Comparison of ENCODE assay signal across 21 cellular contexts in the genomic region with DNA sequence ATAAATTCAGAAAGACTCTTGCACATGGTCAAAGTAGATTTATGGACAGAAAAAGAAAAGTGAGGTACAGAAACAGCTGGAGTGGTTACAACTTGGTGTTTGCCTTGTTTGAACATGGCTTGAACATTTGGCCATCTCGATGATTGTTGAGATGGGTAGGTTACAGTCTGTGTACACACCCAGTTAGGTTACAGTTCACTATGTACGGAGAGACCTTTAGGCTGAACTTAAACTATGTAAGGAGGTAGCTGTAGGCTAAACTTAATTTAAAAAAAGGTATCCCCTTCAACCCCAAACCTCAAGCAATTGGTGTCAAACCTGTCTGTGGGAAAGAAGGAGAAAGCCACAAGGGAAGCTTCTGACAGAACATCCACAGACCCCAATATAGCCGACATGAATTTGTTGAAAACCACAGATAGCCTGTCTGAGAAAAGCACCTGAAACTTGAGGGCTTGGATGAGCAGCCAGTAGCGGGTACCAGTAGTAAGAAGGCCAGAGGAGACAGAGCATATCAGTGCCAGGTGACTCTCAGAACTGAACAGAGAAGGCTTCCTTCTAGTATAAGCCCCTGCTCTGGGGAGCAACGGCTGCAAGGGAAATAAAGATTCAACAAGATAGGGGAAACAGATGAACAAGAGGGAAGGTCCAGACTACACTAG.
A peak's percentile ranks its signal among the peaks of the same experiment; 100 is the strongest.
DNase-seq lines count a peak whose midpoint lies in the region; ATAC-seq and TF ChIP-seq lines count a peak whose summit lies in the region.
"Had no signal": no experiment of that assay in that cellular context is flagged by ENCODE, and none has a peak within 500 bp of the region (broad histone marks: within the 10 kb centered on the region; RNA-seq: fewer than 3 reads in every experiment).

No MANE protein-coding gene starts in this region.

- H2AK5ac ChIP-seq in mesendoderm (ENCODE audit: low read length) = no peak overlapping the region

- H3K18ac ChIP-seq in mesendoderm (ENCODE audit: low read length) = no peak overlapping the region

- no peak overlapping the region for H3K4me3 ChIP-seq in mesendoderm (ENCODE audit: low read length)
- H3K4me3 ChIP-seq in brain microvascular endothelial cell (ENCODE audit: low read depth, low read length) = no peak overlapping the region
- H3K4me3 ChIP-seq: BLaER1 treated with 17β-estradiol and CSF1 and Interleukin-3, amounts not matched to agents 10 nM and 100 nM; GM23248; stomach had no signal

- no peaks in the 10 kb centered on the region for H3K79me2 ChIP-seq in mesendoderm (ENCODE audit: control insufficient read depth, insufficient read depth, low read length)

- no peak overlapping the region for H3K23ac ChIP-seq in mesendoderm (ENCODE audit: low read length)

- no peak overlapping the region for H3K4me2 ChIP-seq in mesendoderm (ENCODE audit: low read length)
- H3K4me2 ChIP-seq: BLaER1 treated with 17β-estradiol and CSF1 and Interleukin-3, amounts not matched to agents 10 nM and 100 nM; KMS-11 had no signal

- H2BK15ac ChIP-seq in mesendoderm (replicated peaks; ENCODE audit: low read depth) = no peak overlapping the region

- peak overlapping the region; percentile 2 for H4K8ac ChIP-seq in mesendoderm (ENCODE audit: low read depth, low read length)

- no peaks in the 10 kb centered on the region for H3K27me3 ChIP-seq in mesendoderm (ENCODE audit: insufficient read depth, low read length, poor library complexity)
- no peaks in the 10 kb centered on the region for H3K27me3 ChIP-seq in brain microvascular endothelial cell (replicated peaks)
- H3K27me3 ChIP-seq: BLaER1 treated with 17β-estradiol and CSF1 and Interleukin-3, amounts not matched to agents 10 nM and 100 nM; stomach had no signal

- DNase-seq in mesendoderm (no peak), SIG-M5 (lab: John Stamatoyannopoulos, UW) (no peak), medulla oblongata (ENCODE audit: extremely low spot score) (no peak), anterior cingulate cortex (lab: John Stamatoyannopoulos, UW) (no peak), brain microvascular endothelial cell (no peak)
- DNase-seq: activated CD4-positive, CD25-positive, alpha-beta regulatory T cell treated with anti-CD3 and anti-CD28 coated beads, Interleukin-2, amount 50 U/mL, for 72 hours; activated naive CD8-positive, alpha-beta T cell treated with anti-CD3 and anti-CD28 coated beads for 36 hours; DND-41; endodermal cell; foreskin fibroblast; GM23248; NCI-H1417 treated with DMSO at 0.1 percent for 48 hours; NCI-H526 treated with DMSO at 0.1 percent for 48 hours; stomach; T-helper 17 cell had no signal

- no peaks in the 10 kb centered on the region for H3K4me1 ChIP-seq in mesendoderm (ENCODE audit: control insufficient read depth, low read depth, low read length)
- H3K4me1 ChIP-seq: BLaER1 treated with 17β-estradiol and CSF1 and Interleukin-3, amounts not matched to agents 10 nM and 100 nM; stomach had no signal

- TF ChIP-seq CTCF in brain microvascular endothelial cell (IDR thresholded peaks at IDR 0.05; ENCODE audit: low read depth, low read length, missing control alignments) = no peak

- no CpG with 5 or more reads among the region's 5 CpGs for WGBS in mesendoderm (ENCODE audit: extremely low coverage, insufficient coverage, low lambda C conversion rate)

- H2BK120ac ChIP-seq in mesendoderm (ENCODE audit: low read depth, low read length) = no peak overlapping the region

- H3K36me3 ChIP-seq in mesendoderm (ENCODE audit: control insufficient read depth, insufficient read depth, low read length) (no peaks in the 10 kb centered on the region), brain microvascular endothelial cell (replicated peaks) (no peaks in the 10 kb centered on the region)
- H3K36me3 ChIP-seq: BLaER1 treated with 17β-estradiol and CSF1 and Interleukin-3, amounts not matched to agents 10 nM and 100 nM; stomach had no signal

- in situ Hi-C loops in brain microvascular endothelial cell (cut with HindIII; ENCODE audit: low pct_ligation_motif_present, low sequenced_read_pairs) = no loop called here

- no peak overlapping the region for H3K4ac ChIP-seq in mesendoderm (ENCODE audit: low read depth, low read length)

- H2BK5ac ChIP-seq in mesendoderm (ENCODE audit: low read length) = no peak overlapping the region

- H3K27ac ChIP-seq in mesendoderm (ENCODE audit: low read depth, low read length) = no peak overlapping the region
- no peak overlapping the region for H3K27ac ChIP-seq in brain microvascular endothelial cell
- H3K27ac ChIP-seq: BLaER1 treated with 17β-estradiol and CSF1 and Interleukin-3, amounts not matched to agents 10 nM and 100 nM; GM23248; HL-60; KMS-11; stomach had no signal

- ATAC-seq in GM19395 (IDR thresholded peaks at IDR 0.05; ENCODE audit: unreplicated experiment) (peak; percentile 74), GM21786 (IDR thresholded peaks at IDR 0.05; ENCODE audit: unreplicated experiment) (peak; percentile 51), HG03066 (IDR thresholded peaks at IDR 0.05; ENCODE audit: low read depth, unreplicated experiment) (peak; percentile 79)
- ATAC-seq: T-helper 17 cell had no signal

- no peak overlapping the region for H4K5ac ChIP-seq in mesendoderm (ENCODE audit: low read length)

- no peak overlapping the region for H3K56ac ChIP-seq in mesendoderm (ENCODE audit: low read length)

- no peak overlapping the region for H3K9ac ChIP-seq in mesendoderm (ENCODE audit: low read length)
- H3K9ac ChIP-seq: BLaER1 treated with 17β-estradiol and CSF1 and Interleukin-3, amounts not matched to agents 10 nM and 100 nM; GM23248; KMS-11 had no signal

- no peaks in the 10 kb centered on the region for H3K79me1 ChIP-seq in mesendoderm (ENCODE audit: low read length)
